ENCODE assay signal across 14 cellular contexts in genomic region chr10:98569878-98570277, GRCh38.
A peak's percentile ranks its signal among the peaks of the same experiment; 100 is the strongest.
DNase-seq lines count a peak whose midpoint lies in the region; ATAC-seq, FAIRE-seq and TF ChIP-seq lines count a peak whose summit lies in the region.
"Had no signal": no experiment of that assay in that cellular context is flagged by ENCODE, and none has a peak within 500 bp of the region (broad histone marks: within the 10 kb centered on the region; RNA-seq: fewer than 3 reads in every experiment).

No MANE protein-coding gene starts in this region.

- H4K5ac ChIP-seq in H1 (ENCODE audit: insufficient read length, low read depth, low read length): no peak overlapping the region

- H3K79me2 ChIP-seq in GM23338 (replicated peaks; ENCODE audit: insufficient read depth) (no peaks in the 10 kb centered on the region), H1 (ENCODE audit: control insufficient read depth in 1 of 2, insufficient read depth in 2 of 2, low read length in 2 of 2) (no peaks in the 10 kb centered on the region)

- 0 out of 2 replicates have a peak overlapping the region, but pooled peaks have one; percentile 53 for H2BK15ac ChIP-seq in H1 (ENCODE audit: low read length)

- H3K4me3 Mint-ChIP-seq in GM23338: no peak overlapping the region
- H3K4me3 Mint-ChIP-seq in nephron: no peak overlapping the region
- H3K4me3 Mint-ChIP-seq: B cell; CD8-positive, alpha-beta T cell had no signal

- H2BK120ac ChIP-seq in H1 (replicated peaks; ENCODE audit: low read depth, low read length): no peak overlapping the region

- no peak overlapping the region for H3K14ac ChIP-seq in H1 (ENCODE audit: insufficient read length)

- no peak overlapping the region for H2AK5ac ChIP-seq in H1 (ENCODE audit: low read depth, low read length)

- H3K27ac ChIP-seq in GM23338 (ENCODE audit: low read depth) (no peak overlapping the region), H1 (ENCODE audit: low read depth, low read length) (no peak overlapping the region), sigmoid colon (peak overlapping the region in 3 of 4 donors; percentile 56 to 72 (median 68))
- H3K27ac ChIP-seq: BLaER1 treated with 17β-estradiol and CSF1 and Interleukin-3, amounts not matched to agents 10 nM and 100 nM had no signal

- H3K9me3 Mint-ChIP-seq in GM23338 (no peaks in the 10 kb centered on the region), nephron (no peaks in the 10 kb centered on the region)
- H3K9me3 Mint-ChIP-seq: CD8-positive, alpha-beta T cell had no signal

- no peak for ATAC-seq in GM23338
- no peak for ATAC-seq in HG03135 (IDR thresholded peaks at IDR 0.05; ENCODE audit: unreplicated experiment)
- ATAC-seq: CD8-positive, alpha-beta T cell had no signal

- no peaks in the 10 kb centered on the region for H3F3A ChIP-seq in GM23338 (replicated peaks; ENCODE audit: low read depth)

- H3K36me3 ChIP-seq in GM23338 (ENCODE audit: insufficient read depth): no peaks in the 10 kb centered on the region
- H3K36me3 ChIP-seq in H1 (ENCODE audit: control insufficient read depth in 2 of 4, insufficient read depth in 4 of 4, low read length in 3 of 4): no peaks in the 10 kb centered on the region
- H3K36me3 ChIP-seq in sigmoid colon: no peaks in the 10 kb centered on the region
- H3K36me3 ChIP-seq: BLaER1 treated with 17β-estradiol and CSF1 and Interleukin-3, amounts not matched to agents 10 nM and 100 nM; HAP-1 had no signal

- H3K4me1 ChIP-seq in GM23338 (ENCODE audit: insufficient read depth) (no peaks in the 10 kb centered on the region), H1 (replicated peaks in 1 of 4; ENCODE audit: control insufficient read depth in 3 of 4, insufficient read depth in 4 of 4, low read length in 3 of 4) (no peaks in the 10 kb centered on the region), sigmoid colon (peaks cover 0 to 22% (median 17%) of the 10 kb centered on the region in 4 donors)
- H3K4me1 ChIP-seq: BLaER1 treated with 17β-estradiol and CSF1 and Interleukin-3, amounts not matched to agents 10 nM and 100 nM; HAP-1 had no signal

- no peaks in the 10 kb centered on the region for H3K4me1 Mint-ChIP-seq in GM23338
- peaks cover 24% of the 10 kb centered on the region for H3K4me1 Mint-ChIP-seq in nephron
- H3K4me1 Mint-ChIP-seq: B cell had no signal

- no peak overlapping the region for H3K23ac ChIP-seq in H1 (ENCODE audit: insufficient read length)

- CTCF ChIA-PET in H1 (lab: Charles Lee; ENCODE audit: partially characterized antibody): interaction anchor here (0.8 to 1.5 kb wide), 2 partner anchors 9 to 37 kb away, joined by 3 read pairs; no protein-coding TSS in a partner anchor

- no peak overlapping the region for H2BK20ac ChIP-seq in H1 (ENCODE audit: low read length)

- H3K27me3 ChIP-seq in GM23338 (ENCODE audit: insufficient read depth) (no peaks in the 10 kb centered on the region), H1 (replicated peaks in 1 of 4; ENCODE audit: control insufficient read depth in 3 of 4, extremely low read depth in 1 of 4, insufficient read depth in 3 of 4, low read length in 3 of 4) (no peaks in the 10 kb centered on the region), sigmoid colon (no peaks in the 10 kb centered on the region)
- H3K27me3 ChIP-seq: BLaER1 treated with 17β-estradiol and CSF1 and Interleukin-3, amounts not matched to agents 10 nM and 100 nM had no signal

- POLR2A ChIA-PET in H1 (lab: Charles Lee; ENCODE audit: partially characterized antibody): no interaction called here

- H3K9me3 ChIP-seq in H1 (ENCODE audit: insufficient read depth in 2 of 2, low read depth in 1 of 2, low read length in 1 of 2): no peaks in the 10 kb centered on the region
- no peaks in the 10 kb centered on the region for H3K9me3 ChIP-seq in sigmoid colon
- H3K9me3 ChIP-seq: BLaER1 treated with 17β-estradiol and CSF1 and Interleukin-3, amounts not matched to agents 10 nM and 100 nM; HAP-1 had no signal

- peaks cover 3% of the 10 kb centered on the region; the same call in 1 of the 2 replicates for H3K9me2 ChIP-seq in GM23338 (ENCODE audit: insufficient read depth)

- TF ChIP-seq CTCF in GM23338 (conservative IDR thresholded peaks at IDR 0.05; ENCODE audit: low read depth in 2 of 2) (no peak), H1 (IDR thresholded peaks at IDR 0.05; ENCODE audit: control extremely low read depth in 1 of 3, insufficient read depth in 1 of 3, low read depth in 1 of 3, low read length in 3 of 3) (no peak), nephron (IDR thresholded peaks at IDR 0.05; ENCODE audit: unreplicated experiment in 3 of 3) (no peak), sigmoid colon (IDR thresholded peaks at IDR 0.05) (no peak)

- H2BK5ac ChIP-seq in H1 (ENCODE audit: low read depth, low read length): no peak overlapping the region

- H2AFZ ChIP-seq in GM23338: peak overlapping the region; percentile 18; the same call in 1 of the 2 replicates
- H2AFZ ChIP-seq in H1 (ENCODE audit: low read length): no peak overlapping the region

- TF ChIP-seq POLR2A in H1 (IDR thresholded peaks at IDR 0.05; ENCODE audit: control extremely low read depth in 1 of 2, low read depth in 2 of 2, low read length in 2 of 2) (no peak), sigmoid colon (IDR thresholded peaks at IDR 0.05) (no peak)

- H3K27ac Mint-ChIP-seq in GM23338 (no peak overlapping the region), nephron (peak overlapping the region; percentile 67 to 88 (median 82))
- H3K27ac Mint-ChIP-seq: B cell; CD8-positive, alpha-beta T cell had no signal

- DNase-seq in GM23338 (ENCODE audit: low spot score) (no peak), H1 (ENCODE audit: low read depth in 1 of 2, low spot score in 2 of 2) (no peak), sigmoid colon (peak; percentile 66), NCI-H1694 treated with DMSO at 0.1 percent for 48 hours (lab: John Stamatoyannopoulos, UW) (no peak), nucleus accumbens (lab: John Stamatoyannopoulos, UW) (no peak)
- DNase-seq: Calu3; CD8-positive, alpha-beta T cell; DMS79 treated with DMSO at 0.1 percent for 48 hours; GF-D8 had no signal

- no peaks in the 10 kb centered on the region for H3K79me1 ChIP-seq in H1 (ENCODE audit: low read depth, low read length)

- H4K91ac ChIP-seq in H1 (replicated peaks; ENCODE audit: insufficient read length, low read length): no peak overlapping the region

- no peaks in the 10 kb centered on the region for H3K27me3 Mint-ChIP-seq in GM23338 (ENCODE audit: insufficient read depth, low read depth, poor library complexity)
- peaks cover 4% of the 10 kb centered on the region for H3K27me3 Mint-ChIP-seq in nephron (ENCODE audit: low read depth)

- no peak overlapping the region for H3K4me2 ChIP-seq in GM23338
- no peak overlapping the region for H3K4me2 ChIP-seq in H1 (ENCODE audit: insufficient read depth in 1 of 2, low read depth in 2 of 2, low read length in 2 of 2)
- H3K4me2 ChIP-seq: BLaER1 treated with 17β-estradiol and CSF1 and Interleukin-3, amounts not matched to agents 10 nM and 100 nM had no signal

- TF ChIP-seq EP300 in H1 (IDR thresholded peaks at IDR 0.05; ENCODE audit: borderline replicate concordance in 1 of 2, low read depth in 2 of 2, low read length in 2 of 2) (no peak), sigmoid colon (IDR thresholded peaks at IDR 0.05) (peak in 2 of 4 donors; percentile 61 to 65)

- intact Hi-C loops in sigmoid colon (cut with DNase I): loop anchor here (5.0 kb wide), 1 partner anchor 42 kb away; no protein-coding TSS in a partner anchor

- H3K4me3 ChIP-seq in GM23338: no peak overlapping the region
- H3K4me3 ChIP-seq in H1 (ENCODE audit: extremely low read depth in 1 of 4, insufficient read depth in 2 of 4, low read depth in 3 of 4, low read length in 4 of 4): no peak overlapping the region
- no peak overlapping the region for H3K4me3 ChIP-seq in sigmoid colon
- H3K4me3 ChIP-seq: BLaER1 treated with 17β-estradiol and CSF1 and Interleukin-3, amounts not matched to agents 10 nM and 100 nM; HAP-1 had no signal

- no peak overlapping the region for H3K4ac ChIP-seq in H1 (replicated peaks; ENCODE audit: insufficient read length, low read depth, low read length)

- no peak for TF ChIP-seq RAD21 in H1 (IDR thresholded peaks at IDR 0.05 in 1 of 2, conservative IDR thresholded peaks at IDR 0.05 in 1 of 2; ENCODE audit: low read depth in 2 of 2, low read length in 2 of 2)

- H3K36me3 Mint-ChIP-seq in GM23338 (ENCODE audit: low read depth) (no peaks in the 10 kb centered on the region), nephron (ENCODE audit: low read depth) (no peaks in the 10 kb centered on the region)
- H3K36me3 Mint-ChIP-seq: CD8-positive, alpha-beta T cell had no signal

- H3K9ac ChIP-seq in H1 (replicated peaks in 1 of 4; ENCODE audit: extremely low read depth in 1 of 4, low read depth in 3 of 4, low read length in 3 of 4): no peak overlapping the region
- H3K9ac ChIP-seq: BLaER1 treated with 17β-estradiol and CSF1 and Interleukin-3, amounts not matched to agents 10 nM and 100 nM had no signal

- no peak overlapping the region for H3K18ac ChIP-seq in H1 (ENCODE audit: extremely low read depth, low read length)

- no peak overlapping the region for H4K8ac ChIP-seq in H1 (ENCODE audit: extremely low read depth, insufficient read depth, low read length)

- FAIRE-seq in H1 (lab: Jason Lieb, UNC): no peak

- H2BK12ac ChIP-seq in H1 (ENCODE audit: low read depth, low read length): no peak overlapping the region

- H3K56ac ChIP-seq in H1 (replicated peaks; ENCODE audit: insufficient read length, low read depth, low read length): no peak overlapping the region

- H3K23me2 ChIP-seq in H1 (ENCODE audit: low read depth, low read length): no peaks in the 10 kb centered on the region

- H4K20me1 ChIP-seq in GM23338 (replicated peaks; ENCODE audit: insufficient read depth): no peaks in the 10 kb centered on the region
- H4K20me1 ChIP-seq in H1 (replicated peaks in 1 of 2; ENCODE audit: control insufficient read depth in 1 of 2, insufficient read depth in 2 of 2, low read length in 2 of 2): no peaks in the 10 kb centered on the region
- H4K20me1 ChIP-seq: BLaER1 treated with 17β-estradiol and CSF1 and Interleukin-3, amounts not matched to agents 10 nM and 100 nM had no signal

TF ChIP-seq in H1, 55 proteins besides CTCF, POLR2A, EP300 and RAD21 (continues in another document):
- TF ChIP-seq TCF12 (IDR thresholded peaks at IDR 0.05; ENCODE audit: low read depth, low read length) (no peak), BRCA1 (IDR thresholded peaks at IDR 0.05; ENCODE audit: low read depth, low read length) (no peak), ATF3 (IDR thresholded peaks at IDR 0.05; ENCODE audit: insufficient read depth, low read depth, low read length) (no peak), POLR2AphosphoS5 (IDR thresholded peaks at IDR 0.05; ENCODE audit: low read depth, low read length) (no peak), CBX5 (IDR thresholded peaks at IDR 0.05; ENCODE audit: low read depth, low read length) (no peak), TBP (IDR thresholded peaks at IDR 0.05; ENCODE audit: low read depth, low read length) (no peak), CHD2 (IDR thresholded peaks at IDR 0.05; ENCODE audit: low read length) (no peak)

Comparison
In these comparisons a context has a peak if more than half of its experiments do, and no peak if none do; other contexts are left out.
1. H3K27ac ChIP-seq: peak in sigmoid colon (3 of 4); none in GM23338 (single experiment) and H1 (single experiment).